ENCODE assay signal across 26 cellular contexts in genomic region chr1:228020686-228021525, GRCh38. TPM values are rescaled to one million over a fixed set of nuclear protein-coding genes. Genes with fewer than 3 reads are reported as not detected.
DNase-seq lines count a peak whose midpoint lies in the region; ATAC-seq, FAIRE-seq and TF ChIP-seq lines count a peak whose summit lies in the region.
"Had no signal": no experiment of that assay in that cellular context is flagged by ENCODE, and none has a peak within 500 bp of the region (broad histone marks: within the 10 kb centered on the region; RNA-seq: fewer than 3 reads in every experiment).

No MANE protein-coding gene starts in this region.

- H3K9me3 ChIP-seq in H1 (ENCODE audit: insufficient read depth in 2 of 2, low read depth in 1 of 2, low read length in 1 of 2): no peaks in the 10 kb centered on the region
- H3K9me3 ChIP-seq: thoracic aorta had no signal

- peaks cover 0 to 11% (median under 1%) of the 10 kb centered on the region in 4 experiments; a peak in 3 of 7 replicates for H3K27me3 ChIP-seq in H1 (replicated peaks in 1 of 4; ENCODE audit: control insufficient read depth in 3 of 4, extremely low read depth in 1 of 4, insufficient read depth in 3 of 4, low read length in 3 of 4)

- H3K79me1 ChIP-seq in H1 (ENCODE audit: low read depth, low read length): no peaks in the 10 kb centered on the region

- CTCF ChIA-PET in H1 (lab: Charles Lee; ENCODE audit: partially characterized antibody): interaction anchor here (1.7 to 8.3 kb wide), 3 partner anchors 10 to 22 kb away, joined by 5 to 64 read pairs (median 6); partner anchors contain the start of gene WNT3A

- no peaks in the 10 kb centered on the region for H4K20me1 ChIP-seq in H1 (replicated peaks in 1 of 2; ENCODE audit: control insufficient read depth in 1 of 2, insufficient read depth in 2 of 2, low read length in 2 of 2)

- no peak for FAIRE-seq in H1 (lab: Jason Lieb, UNC)
- FAIRE-seq: bronchial epithelial cell, small intestine had no signal

- WGBS in H1 (ENCODE audit: extremely low coverage in 1 of 2, insufficient coverage in 1 of 2, insufficient read length in 1 of 2, insufficient replicate concordance in 2 of 2, low coverage in 1 of 2, low lambda C conversion rate in 2 of 2, missing lambda C conversion rate in 1 of 2), 2 experiments: 89% methylated on average over 26 of the region's 26 CpGs; no CpG with 5 or more reads in 1 of the 2 experiments

- TF ChIP-seq POLR2A in H1 (IDR thresholded peaks at IDR 0.05; ENCODE audit: control extremely low read depth in 1 of 2, low read depth in 2 of 2, low read length in 2 of 2): no peak

- in situ Hi-C loops in GM13976 (cut with MboI; ENCODE audit: low sequenced_read_pairs, unreplicated experiment): no loop called here

- H3K14ac ChIP-seq in H1 (ENCODE audit: insufficient read length): no peak overlapping the region

- H3K79me2 ChIP-seq in H1 (ENCODE audit: control insufficient read depth in 1 of 2, insufficient read depth in 2 of 2, low read length in 2 of 2): no peaks in the 10 kb centered on the region

- H2AK5ac ChIP-seq in H1 (ENCODE audit: low read depth, low read length): no peak overlapping the region

- no peaks in the 10 kb centered on the region for H3K4me1 ChIP-seq in H1 (replicated peaks in 1 of 4; ENCODE audit: control insufficient read depth in 3 of 4, insufficient read depth in 4 of 4, low read length in 3 of 4)

- POLR2A ChIA-PET in H1 (lab: Charles Lee; ENCODE audit: partially characterized antibody): no interaction called here

- H3K9ac ChIP-seq in H1 (replicated peaks in 1 of 4; ENCODE audit: extremely low read depth in 1 of 4, low read depth in 3 of 4, low read length in 3 of 4): no peak overlapping the region

- no peak overlapping the region for H2BK20ac ChIP-seq in H1 (ENCODE audit: low read length)

- no peak for TF ChIP-seq EP300 in H1 (IDR thresholded peaks at IDR 0.05; ENCODE audit: borderline replicate concordance in 1 of 2, low read depth in 2 of 2, low read length in 2 of 2)

- DNase-seq in NCI-H1092 treated with DMSO at 0.1 percent for 48 hours (lab: John Stamatoyannopoulos, UW): peak; percentile 3
- no peak for DNase-seq in NCI-H1092 (lab: John Stamatoyannopoulos, UW)
- DNase-seq in GM13976 (ENCODE audit: low spot score): peak; percentile 15
- DNase-seq in H1 (ENCODE audit: low read depth in 1 of 2, low spot score in 2 of 2): peak in 1 of 2 experiments; percentile 37
- DNase-seq in posterior cingulate gyrus: peak in 6 of 10 donors; percentile 1 to 76 (median 5)
- DNase-seq in T-helper 1 cell: no peak
- DNase-seq: amniotic stem cell; CD4-positive, alpha-beta memory T cell; dermis blood vessel endothelial cell; HCEC 1CT; KG1; NCI-H1694; Right ventricle myocardium superior; small intestine had no signal

- no peak for TF ChIP-seq CTCF in GM13976 (IDR thresholded peaks at IDR 0.05; ENCODE audit: borderline replicate concordance, control extremely low read depth, extremely low read depth, insufficient read depth, missing control alignments)
- no peak for TF ChIP-seq CTCF in H1 (IDR thresholded peaks at IDR 0.05; ENCODE audit: control extremely low read depth in 1 of 3, insufficient read depth in 1 of 3, low read depth in 1 of 3, low read length in 3 of 3)

- H3K18ac ChIP-seq in H1 (ENCODE audit: extremely low read depth, low read length): no peak overlapping the region

- H3K23me2 ChIP-seq in H1 (ENCODE audit: low read depth, low read length): 0 out of 2 replicates have a peak, but pooled peaks cover 2% of the 10 kb centered on the region

- H4K8ac ChIP-seq in H1 (ENCODE audit: extremely low read depth, insufficient read depth, low read length): peak overlapping the region; percentile 38; the same call in 1 of the 2 replicates

- TF ChIP-seq RAD21 in H1 (IDR thresholded peaks at IDR 0.05 in 1 of 2, conservative IDR thresholded peaks at IDR 0.05 in 1 of 2; ENCODE audit: low read depth in 2 of 2, low read length in 2 of 2): no peak

- H4K5ac ChIP-seq in H1 (ENCODE audit: insufficient read length, low read depth, low read length): no peak overlapping the region

- no peak overlapping the region for H3K56ac ChIP-seq in H1 (replicated peaks; ENCODE audit: insufficient read length, low read depth, low read length)

- H2BK120ac ChIP-seq in H1 (replicated peaks; ENCODE audit: low read depth, low read length): no peak overlapping the region

- H2AFZ ChIP-seq in H1 (ENCODE audit: low read length): no peak overlapping the region

- H2BK12ac ChIP-seq in H1 (ENCODE audit: low read depth, low read length): no peak overlapping the region

- H3K36me3 ChIP-seq in H1 (ENCODE audit: control insufficient read depth in 2 of 4, insufficient read depth in 4 of 4, low read length in 3 of 4): no peaks in the 10 kb centered on the region
- H3K36me3 ChIP-seq: thoracic aorta had no signal

- H2BK15ac ChIP-seq in H1 (ENCODE audit: low read length): no peak overlapping the region

- H2BK5ac ChIP-seq in H1 (ENCODE audit: low read depth, low read length): no peak overlapping the region

- no peak overlapping the region for H3K27ac ChIP-seq in H1 (ENCODE audit: low read depth, low read length)
- H3K27ac ChIP-seq: 22Rv1, thoracic aorta had no signal

- H3K23ac ChIP-seq in H1 (ENCODE audit: insufficient read length): no peak overlapping the region

- ATAC-seq in GM21717 (IDR thresholded peaks at IDR 0.05; ENCODE audit: unreplicated experiment) (no peak), GM19395 (IDR thresholded peaks at IDR 0.05; ENCODE audit: unreplicated experiment) (no peak)
- ATAC-seq: left colon; stimulated activated memory B cell treated with anti-CD40 and anti-IgM and Interleukin-4, amounts not matched to agents 10 μg/mL and 1 μg/mL and 100 μg/mL, for 72 hours had no signal

- intact Hi-C loops in posterior cingulate gyrus (cut with DNase I): no loop called here

- H3K4ac ChIP-seq in H1 (replicated peaks; ENCODE audit: insufficient read length, low read depth, low read length): no peak overlapping the region

- H4K91ac ChIP-seq in H1 (replicated peaks; ENCODE audit: insufficient read length, low read length): no peak overlapping the region

- H3K4me2 ChIP-seq in H1 (ENCODE audit: insufficient read depth in 1 of 2, low read depth in 2 of 2, low read length in 2 of 2): no peak overlapping the region

- H3K4me3 ChIP-seq in H1 (ENCODE audit: extremely low read depth in 1 of 4, insufficient read depth in 2 of 4, low read depth in 3 of 4, low read length in 4 of 4): no peak overlapping the region
- H3K4me3 ChIP-seq: thoracic aorta had no signal

TF ChIP-seq in H1, 55 proteins besides CTCF, POLR2A, EP300 and RAD21:
- TF ChIP-seq BACH1 (IDR thresholded peaks at IDR 0.05; ENCODE audit: low read length) (no peak), BRCA1 (IDR thresholded peaks at IDR 0.05; ENCODE audit: low read depth, low read length) (no peak), JUN (IDR thresholded peaks at IDR 0.05; ENCODE audit: low read depth, low read length) (no peak), BCL11A (IDR thresholded peaks at IDR 0.05; ENCODE audit: low read depth in 2 of 2, low read length in 2 of 2) (no peak), TAF1 (IDR thresholded peaks at IDR 0.05; ENCODE audit: low read depth, low read length) (no peak), KDM4A (IDR thresholded peaks at IDR 0.05; ENCODE audit: low read depth, low read length, severe bottlenecking) (no peak), HDAC2 (IDR thresholded peaks at IDR 0.05; ENCODE audit: borderline replicate concordance in 1 of 2, low read depth in 2 of 2, low read length in 2 of 2) (no peak)
TF ChIP-seq in H1: peak in this region for 0.

RNA-seq across cellular contexts. Expression of gene WNT3A, which starts 14.1 kb away (rescaled TPM):
- total RNA-seq in H1 (2021; fragmentation: NEBNext Ultra II Directional; extraction: Animal tissue kit (Norgen Biotek cat#: 25700)): 0.10 and 0.19 TPM in 2 replicates
- polyA plus RNA-seq in H1 (2011; rRNA removed): 0.08 and 0.13 TPM in 2 replicates
- 0.05 TPM for polyA plus RNA-seq in H1 (2011; cell fraction: cytosol; rRNA removed)
- 0.26 TPM for polyA plus RNA-seq in H1 (2011; cell fraction: nucleus; rRNA removed)
- 0.05 to 0.17 TPM (median 0.08 TPM) in 3 of 4 replicates, not detected in the other for polyA plus RNA-seq in H1 (2012, experiment 1 of 2)
- 0.13 TPM for polyA plus RNA-seq in H1 (2012, experiment 2 of 2)
- 0.02 TPM for polyA plus RNA-seq in H1 (2013, experiment 1 of 2)
- 0.07 TPM for polyA plus RNA-seq in H1 (2013, experiment 2 of 2)
- polyA minus RNA-seq in H1 (2011; rRNA and poly(A)+ RNA removed): 0.06 and 0.07 TPM in 2 replicates
- polyA minus RNA-seq in H1 (2011; cell fraction: cytosol; rRNA and poly(A)+ RNA removed): not detected
- 0.40 TPM for polyA minus RNA-seq in H1 (2011; cell fraction: nucleus; rRNA and poly(A)+ RNA removed)
- total RNA-seq: activated T-helper 2 cell treated with anti-CD3 and anti-CD28 coated beads, Interferon-gamma antibody, Interleukin-2, Interleukin-4, amounts not matched to agents 10 μg/mL and 5 μg/mL and 100 μg/mL, durations not matched to agents 14 hours and 24 hours and 36 hours; bronchial epithelial cell; CD4-positive, alpha-beta memory T cell; dermis blood vessel endothelial cell; HT-29; mononuclear cell; neural crest cell; pulmonary artery endothelial cell; Right ventricle myocardium superior; thoracic aorta had no signal
- polyA plus RNA-seq: CD4-positive, alpha-beta memory T cell; small intestine had no signal

Comparison
In these comparisons a context has a peak if more than half of its experiments do, and no peak if none do; other contexts are left out.
1. DNase-seq: peak in NCI-H1092 treated with DMSO at 0.1 percent for 48 hours (single experiment), GM13976 (single experiment) and posterior cingulate gyrus (6 of 10); none in NCI-H1092 (single experiment) and T-helper 1 cell (0 of 5).